Comparison of ENCODE assay signal across 25 cellular contexts in the genomic region with DNA sequence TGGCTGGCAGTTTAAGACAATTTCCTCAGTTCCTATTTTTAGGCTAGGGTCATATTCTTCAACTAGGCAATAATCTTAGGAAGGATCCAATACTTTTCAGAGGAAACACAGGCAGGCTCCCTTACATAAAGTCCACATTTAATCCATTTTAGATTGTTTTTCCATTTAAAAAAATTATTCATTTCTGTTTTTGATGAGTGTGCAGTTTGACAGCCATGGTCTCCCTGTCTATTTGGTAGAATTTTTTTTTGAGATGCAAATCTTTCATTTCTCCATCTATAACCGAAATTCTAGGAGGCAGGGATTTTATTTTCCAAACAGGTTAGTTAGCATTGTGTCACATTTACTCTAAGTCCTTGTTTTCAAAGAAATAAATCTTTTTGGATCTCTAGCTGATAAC.
DNase-seq lines count a peak whose midpoint lies in the region; ATAC-seq, FAIRE-seq and TF ChIP-seq lines count a peak whose summit lies in the region.
"Had no signal": no experiment of that assay in that cellular context is flagged by ENCODE, and none has a peak within 500 bp of the region (broad histone marks: within the 10 kb centered on the region; RNA-seq: fewer than 3 reads in every experiment).

No MANE protein-coding gene starts in this region.

- TF ChIP-seq POLR2A in HepG2 (IDR thresholded peaks at IDR 0.05; ENCODE audit: insufficient read depth in 1 of 2, low read depth in 2 of 2, low read length in 2 of 2) (no peak), right lobe of liver (IDR thresholded peaks at IDR 0.05) (no peak)

- 8% methylated on average over 1 of the region's 1 CpG for WGBS in HepG2 (ENCODE audit: low lambda C conversion rate)
- 9% methylated on average over 1 of the region's 1 CpG for WGBS in right lobe of liver (ENCODE audit: insufficient coverage, low coverage, low lambda C conversion rate, missing lambda C conversion rate)

- H3K4me3 ChIP-seq in HepG2 (replicated peaks in 1 of 3; ENCODE audit: insufficient read depth in 1 of 3, low read depth in 2 of 3, low read length in 3 of 3) (no peak overlapping the region), right lobe of liver (no peak overlapping the region), astrocyte (ENCODE audit: insufficient read depth, low read depth, low read length) (no peak overlapping the region)
- H3K4me3 ChIP-seq: BLaER1, GM12878 had no signal

- H3K27me3 ChIP-seq in HepG2 (ENCODE audit: control insufficient read depth in 1 of 2, insufficient read depth in 2 of 2, low read length in 2 of 2) (no peaks in the 10 kb centered on the region), right lobe of liver (no peaks in the 10 kb centered on the region), astrocyte (ENCODE audit: insufficient read depth, low read length) (no peaks in the 10 kb centered on the region)
- H3K27me3 ChIP-seq: BE2C had no signal

- no peaks in the 10 kb centered on the region for H3K27me3 Mint-ChIP-seq in astrocyte (ENCODE audit: low read depth, unreplicated experiment)
- H3K27me3 Mint-ChIP-seq: CD4-positive, alpha-beta memory T cell; CD4-positive, CD25-positive, alpha-beta regulatory T cell; CD8-positive, alpha-beta memory T cell had no signal

- POLR2A ChIA-PET in HepG2 (lab: Yijun Ruan, JAX): no interaction called here

- in situ Hi-C loops in HepG2 (cut with HindIII; ENCODE audit: extremely low pct_ligation_motif_present, low pct_unique_long_range_greater_than_20kb): no loop called here

- no peaks in the 10 kb centered on the region for H3K36me3 Mint-ChIP-seq in astrocyte (ENCODE audit: low read depth, unreplicated experiment)
- H3K36me3 Mint-ChIP-seq: CD14-positive monocyte; CD4-positive, alpha-beta memory T cell; CD4-positive, CD25-positive, alpha-beta regulatory T cell; CD8-positive, alpha-beta memory T cell had no signal

- no peak overlapping the region for H3K27ac Mint-ChIP-seq in astrocyte (ENCODE audit: unreplicated experiment)
- H3K27ac Mint-ChIP-seq: CD14-positive monocyte; CD4-positive, alpha-beta memory T cell; CD4-positive, CD25-positive, alpha-beta regulatory T cell; CD8-positive, alpha-beta memory T cell had no signal

- H3K36me3 ChIP-seq in HepG2 (replicated peaks in 1 of 2; ENCODE audit: control insufficient read depth in 1 of 2, insufficient read depth in 2 of 2, low read length in 2 of 2) (no peaks in the 10 kb centered on the region), right lobe of liver (no peaks in the 10 kb centered on the region), astrocyte (ENCODE audit: insufficient read depth, low read length) (no peaks in the 10 kb centered on the region)
- H3K36me3 ChIP-seq: BE2C, BLaER1 had no signal

- intact Hi-C loops in HepG2 (cut with micrococcal nuclease; ENCODE audit: unreplicated experiment) (no loop called here), right lobe of liver (cut with DNase I) (no loop called here)

- H3K9me3 ChIP-seq in HepG2 (ENCODE audit: low read length): no peaks in the 10 kb centered on the region
- H3K9me3 ChIP-seq in right lobe of liver: no peaks in the 10 kb centered on the region
- H3K9me3 ChIP-seq in astrocyte (ENCODE audit: insufficient read depth, low read depth, low read length): no peaks in the 10 kb centered on the region
- H3K9me3 ChIP-seq: BE2C, BLaER1 had no signal

- no peak overlapping the region for H3K4me3 Mint-ChIP-seq in astrocyte (ENCODE audit: unreplicated experiment)
- H3K4me3 Mint-ChIP-seq: CD14-positive monocyte; CD4-positive, alpha-beta memory T cell; CD4-positive, CD25-positive, alpha-beta regulatory T cell; CD8-positive, alpha-beta memory T cell had no signal

- TF ChIP-seq RAD21 in HepG2 (CRISPR knock-in tag; IDR thresholded peaks at IDR 0.05): no peak

- no TSS peak for BruUV-seq in HepG2 (replicated peaks; lab: Mats Ljungman, UMichigan)

- TF ChIP-seq CTCF in HepG2 (CRISPR knock-in tag; IDR thresholded peaks at IDR 0.05) (no peak), right lobe of liver (IDR thresholded peaks at IDR 0.05) (no peak), astrocyte (IDR thresholded peaks at IDR 0.05; ENCODE audit: insufficient read depth, low read depth, low read length) (no peak), GM20000 (IDR thresholded peaks at IDR 0.05; ENCODE audit: extremely low read depth, missing control alignments) (no peak)

- H4K20me1 ChIP-seq in HepG2 (ENCODE audit: insufficient read depth, low read length) (no peaks in the 10 kb centered on the region), astrocyte (ENCODE audit: insufficient read depth, low read length) (no peaks in the 10 kb centered on the region)
- H4K20me1 ChIP-seq: BLaER1 had no signal

- H3K4me2 ChIP-seq in HepG2 (ENCODE audit: low read depth, low read length): no peak overlapping the region
- no peak overlapping the region for H3K4me2 ChIP-seq in astrocyte (ENCODE audit: low read length)
- H3K4me2 ChIP-seq: BLaER1 had no signal

- H3K27ac ChIP-seq in HepG2 (ENCODE audit: extremely low read length, insufficient read depth, low read length): no peak overlapping the region
- no peak overlapping the region for H3K27ac ChIP-seq in right lobe of liver
- H3K27ac ChIP-seq in astrocyte (ENCODE audit: low read depth, low read length): no peak overlapping the region
- H3K27ac ChIP-seq: 22Rv1, BLaER1 had no signal

- H3K4me1 ChIP-seq in HepG2 (ENCODE audit: insufficient read depth, low read length) (no peaks in the 10 kb centered on the region), right lobe of liver (no peaks in the 10 kb centered on the region), astrocyte (ENCODE audit: insufficient read depth, low read length) (no peaks in the 10 kb centered on the region)
- H3K4me1 ChIP-seq: BE2C, BLaER1 had no signal

- ATAC-seq in HepG2 (no peak), right lobe of liver (no peak), HG02623 (IDR thresholded peaks at IDR 0.05; ENCODE audit: unreplicated experiment) (no peak)
- ATAC-seq: GM12878 had no signal

- no peak overlapping the region for H2AFZ ChIP-seq in HepG2 (ENCODE audit: low read length)
- no peak overlapping the region for H2AFZ ChIP-seq in astrocyte (ENCODE audit: low read depth, low read length)

- no peaks in the 10 kb centered on the region for H3K9me3 Mint-ChIP-seq in astrocyte (ENCODE audit: unreplicated experiment)

- no peak for DNase-seq in HepG2 (ENCODE audit: low spot score)
- DNase-seq in right lobe of liver: no peak
- DNase-seq in astrocyte (ENCODE audit: low read depth): no peak
- no peak for DNase-seq in GM20000 (ENCODE audit: low spot score)
- DNase-seq: ACHN; BE2C; C1 segment of cervical spinal cord; CD4-positive, alpha-beta memory T cell; CD4-positive, CD25-positive, alpha-beta regulatory T cell; CD8-positive, alpha-beta memory T cell; COR-L47; DMS 273 treated with DMSO at 0.1 percent for 48 hours; DMS153; DMS53; DMS79; DND-41; EL; GDM1 had no signal

- H3K9ac ChIP-seq in HepG2 (ENCODE audit: insufficient read depth, low read depth, low read length) (no peak overlapping the region), astrocyte (ENCODE audit: low read length) (no peak overlapping the region)
- H3K9ac ChIP-seq: BLaER1 had no signal

- CTCF ChIA-PET in HepG2 (lab: Yijun Ruan, JAX; ENCODE audit: low intra/inter-chr PET ratio, low total read pairs): no interaction called here

- H3K79me2 ChIP-seq in HepG2 (ENCODE audit: insufficient read depth, low read length) (no peaks in the 10 kb centered on the region), astrocyte (ENCODE audit: insufficient read depth, low read length) (no peaks in the 10 kb centered on the region)

- H3K4me1 Mint-ChIP-seq in astrocyte (ENCODE audit: low read depth, unreplicated experiment): no peaks in the 10 kb centered on the region
- H3K4me1 Mint-ChIP-seq: CD14-positive monocyte; CD4-positive, alpha-beta memory T cell; CD4-positive, CD25-positive, alpha-beta regulatory T cell; CD8-positive, alpha-beta memory T cell had no signal

- FAIRE-seq in HepG2 (lab: Jason Lieb, UNC) (no peak), astrocyte (lab: Jason Lieb, UNC) (peak; percentile 23)
- FAIRE-seq: GM12878, GM12892, GM18507 had no signal

- TF ChIP-seq EP300 in HepG2 (IDR thresholded peaks at IDR 0.05; ENCODE audit: low read depth in 2 of 2, low read length in 2 of 2): no peak
- no peak for TF ChIP-seq EP300 in HepG2 (CRISPR knock-in tag; IDR thresholded peaks at IDR 0.05; ENCODE audit: borderline replicate concordance)

TF ChIP-seq in HepG2, 621 proteins besides CTCF, POLR2A, EP300 and RAD21:
- TF ChIP-seq MAFF (IDR thresholded peaks at IDR 0.05; ENCODE audit: low read depth, low read length) (peak; percentile 50; the same call in 1 of the 2 replicates), SOX5 (CRISPR knock-in tag; IDR thresholded peaks at IDR 0.05; ENCODE audit: borderline replicate concordance) (no peak), MAFK (conservative IDR thresholded peaks at IDR 0.05 in 1 of 2, IDR thresholded peaks at IDR 0.05 in 1 of 2; ENCODE audit: low read length in 2 of 2) (peak; percentile 53 to 71; a peak in 3 of 4 replicates)
